ENCODE assay signal across 9 cellular contexts in the genomic region with DNA sequence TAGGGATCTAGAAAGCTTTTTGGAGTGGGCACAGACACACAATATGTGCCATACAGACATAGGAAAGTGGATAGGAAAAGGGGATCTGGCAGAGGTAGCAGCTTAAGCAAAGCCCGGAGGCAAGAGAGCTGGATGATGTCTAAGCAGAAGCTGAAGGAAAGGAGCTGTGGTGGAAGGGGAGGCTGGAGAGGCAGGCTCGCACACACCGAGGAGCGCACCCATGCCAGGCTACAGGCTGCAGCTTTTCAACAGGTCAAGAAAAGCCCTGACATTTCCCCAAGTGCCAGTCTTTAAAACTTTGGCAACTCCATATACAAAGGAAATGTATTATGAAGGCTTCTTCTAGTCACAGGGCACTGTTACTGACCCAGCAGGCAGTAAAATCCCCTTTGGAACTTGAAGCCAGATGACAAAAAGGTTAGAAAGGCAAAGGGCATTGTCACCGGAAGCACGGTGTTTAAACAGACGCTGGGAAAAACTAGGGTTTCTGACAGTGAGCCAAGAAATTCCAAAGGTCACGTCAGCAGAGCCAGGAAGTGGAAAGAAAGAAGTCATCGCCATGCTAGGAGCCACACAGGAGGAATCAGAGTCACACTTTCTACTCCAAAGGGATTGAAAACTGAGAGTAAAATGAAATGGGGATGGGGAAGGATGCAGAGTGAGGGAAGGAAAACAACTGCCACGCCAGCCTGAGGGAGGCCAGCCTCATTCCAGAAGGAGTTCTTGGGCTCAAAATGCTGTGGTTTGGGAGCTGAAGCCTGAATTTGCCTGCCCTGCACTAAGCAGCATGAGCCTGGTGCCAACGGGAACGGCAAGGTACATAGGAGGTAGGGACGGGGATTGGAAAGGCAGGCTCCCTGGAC.
DNase-seq lines count a peak whose midpoint lies in the region; ATAC-seq and TF ChIP-seq lines count a peak whose summit lies in the region.
"Had no signal": no experiment of that assay in that cellular context is flagged by ENCODE, and none has a peak within 500 bp of the region (broad histone marks: within the 10 kb centered on the region; RNA-seq: fewer than 3 reads in every experiment).

No MANE protein-coding gene starts in this region.

- TF ChIP-seq CTCF in GM23338 (conservative IDR thresholded peaks at IDR 0.05; ENCODE audit: low read depth in 2 of 2) (no peak), left ventricle myocardium inferior (IDR thresholded peaks at IDR 0.05; ENCODE audit: borderline replicate concordance) (no peak)

- H3K9ac ChIP-seq in skeletal muscle satellite cell (ENCODE audit: low read depth, low read length) = peak overlapping the region; percentile 34

- H3K4me3 Mint-ChIP-seq in GM23338 = no peak overlapping the region
- H3K4me3 Mint-ChIP-seq in activated T-helper 1 cell treated with anti-CD3 and anti-CD28 coated beads, Interleukin-12 subunit alpha, Interleukin-12 subunit beta, Interleukin-2, Interleukin-4 antibody, amounts not matched to agents 30 ng/mL and 10 ng/mL and 1 ng/mL, durations not matched to agents 14 hours and 24 hours and 36 hours = no peak overlapping the region
- H3K4me3 Mint-ChIP-seq: activated naive CD4-positive, alpha-beta T cell treated with anti-CD3 and anti-CD28 coated beads, Interleukin-2, amount 10 ng/mL, durations not matched to agents 7 days and 5 days had no signal

- H3K36me3 ChIP-seq in GM23338 (ENCODE audit: insufficient read depth) (no peaks in the 10 kb centered on the region), left ventricle myocardium inferior (no peaks in the 10 kb centered on the region), skeletal muscle satellite cell (ENCODE audit: insufficient read depth, low read length) (no peaks in the 10 kb centered on the region)

- H3F3A ChIP-seq in GM23338 (replicated peaks; ENCODE audit: low read depth) = no peaks in the 10 kb centered on the region

- H3K27me3 ChIP-seq in GM23338 (ENCODE audit: insufficient read depth) (no peaks in the 10 kb centered on the region), left ventricle myocardium inferior (ENCODE audit: low read depth) (no peaks in the 10 kb centered on the region), skeletal muscle satellite cell (ENCODE audit: control insufficient read depth, insufficient read depth, low read length) (no peaks in the 10 kb centered on the region)

- peaks cover 4% of the 10 kb centered on the region for H3K27me3 Mint-ChIP-seq in GM23338 (ENCODE audit: insufficient read depth, low read depth, poor library complexity)
- no peaks in the 10 kb centered on the region for H3K27me3 Mint-ChIP-seq in activated T-helper 1 cell treated with anti-CD3 and anti-CD28 coated beads, Interleukin-12 subunit alpha, Interleukin-12 subunit beta, Interleukin-2, Interleukin-4 antibody, amounts not matched to agents 30 ng/mL and 10 ng/mL and 1 ng/mL, durations not matched to agents 14 hours and 24 hours and 36 hours (ENCODE audit: insufficient read depth)
- H3K27me3 Mint-ChIP-seq: activated naive CD4-positive, alpha-beta T cell treated with anti-CD3 and anti-CD28 coated beads, Interleukin-2, amount 10 ng/mL, durations not matched to agents 7 days and 5 days had no signal

- no peaks in the 10 kb centered on the region for H3K9me2 ChIP-seq in GM23338 (ENCODE audit: insufficient read depth)

- no peaks in the 10 kb centered on the region for H3K9me3 Mint-ChIP-seq in GM23338
- peaks cover 4% of the 10 kb centered on the region for H3K9me3 Mint-ChIP-seq in activated T-helper 1 cell treated with anti-CD3 and anti-CD28 coated beads, Interleukin-12 subunit alpha, Interleukin-12 subunit beta, Interleukin-2, Interleukin-4 antibody, amounts not matched to agents 30 ng/mL and 10 ng/mL and 1 ng/mL, durations not matched to agents 14 hours and 24 hours and 36 hours
- H3K9me3 Mint-ChIP-seq: activated naive CD4-positive, alpha-beta T cell treated with anti-CD3 and anti-CD28 coated beads, Interleukin-2, amount 10 ng/mL, durations not matched to agents 7 days and 5 days had no signal

- DNase-seq in GM23338 (ENCODE audit: low spot score) (peak; percentile 37), SW480 (ENCODE audit: low spot score) (peak; percentile 72), left ventricle myocardium inferior (no peak), NOMO-1 treated with DMSO at 0.1 percent for 48 hours (lab: John Stamatoyannopoulos, UW; ENCODE audit: unreplicated experiment) (no peak), NOMO-1 treated with dmso at 0.1 percent for 144 hours (lab: John Stamatoyannopoulos, UW; ENCODE audit: unreplicated experiment) (no peak)
- DNase-seq in activated T-helper 1 cell treated with anti-CD3 and anti-CD28 coated beads, Interleukin-12 subunit alpha, Interleukin-12 subunit beta, Interleukin-2, Interleukin-4 antibody, amounts not matched to agents 30 ng/mL and 10 ng/mL and 1 ng/mL, durations not matched to agents 14 hours and 24 hours and 36 hours (ENCODE audit: low spot score) = no peak
- DNase-seq: activated naive CD4-positive, alpha-beta T cell treated with anti-CD3 and anti-CD28 coated beads, Interleukin-2, amount 10 ng/mL, durations not matched to agents 7 days and 5 days had no signal

- H3K36me3 Mint-ChIP-seq in GM23338 (ENCODE audit: low read depth) = no peaks in the 10 kb centered on the region
- H3K36me3 Mint-ChIP-seq in activated T-helper 1 cell treated with anti-CD3 and anti-CD28 coated beads, Interleukin-12 subunit alpha, Interleukin-12 subunit beta, Interleukin-2, Interleukin-4 antibody, amounts not matched to agents 30 ng/mL and 10 ng/mL and 1 ng/mL, durations not matched to agents 14 hours and 24 hours and 36 hours (ENCODE audit: low read depth) = no peaks in the 10 kb centered on the region
- H3K36me3 Mint-ChIP-seq: activated naive CD4-positive, alpha-beta T cell treated with anti-CD3 and anti-CD28 coated beads, Interleukin-2, amount 10 ng/mL, durations not matched to agents 7 days and 5 days had no signal

- H3K4me2 ChIP-seq in GM23338 = no peak overlapping the region
- H3K4me2 ChIP-seq in skeletal muscle satellite cell (ENCODE audit: low read length) = peak overlapping the region; percentile 54

- H3K27ac Mint-ChIP-seq in GM23338 = peak overlapping the region; percentile 16; the same call in 1 of the 2 replicates
- H3K27ac Mint-ChIP-seq in activated T-helper 1 cell treated with anti-CD3 and anti-CD28 coated beads, Interleukin-12 subunit alpha, Interleukin-12 subunit beta, Interleukin-2, Interleukin-4 antibody, amounts not matched to agents 30 ng/mL and 10 ng/mL and 1 ng/mL, durations not matched to agents 14 hours and 24 hours and 36 hours = no peak overlapping the region
- H3K27ac Mint-ChIP-seq: activated naive CD4-positive, alpha-beta T cell treated with anti-CD3 and anti-CD28 coated beads, Interleukin-2, amount 10 ng/mL, durations not matched to agents 7 days and 5 days had no signal

- H2AFZ ChIP-seq in GM23338 = peak overlapping the region; percentile 98

- H3K4me3 ChIP-seq in GM23338 (no peak overlapping the region), left ventricle myocardium inferior (peak overlapping the region; percentile 17), skeletal muscle satellite cell (ENCODE audit: low read length) (no peak overlapping the region)

- H3K4me1 ChIP-seq in GM23338 (ENCODE audit: insufficient read depth) (0 out of 2 replicates have a peak, but pooled peaks cover 11% of the 10 kb centered on the region), left ventricle myocardium inferior (peaks cover 23% of the 10 kb centered on the region), skeletal muscle satellite cell (ENCODE audit: control insufficient read depth, insufficient read depth, low read length) (peaks cover 11% of the 10 kb centered on the region)

- H3K27ac ChIP-seq in GM23338 (ENCODE audit: low read depth) = no peak overlapping the region
- H3K27ac ChIP-seq in left ventricle myocardium inferior (replicated peaks) = peak overlapping the region; percentile 73

- H3K9me3 ChIP-seq in left ventricle myocardium inferior (replicated peaks) = no peaks in the 10 kb centered on the region
- no peaks in the 10 kb centered on the region for H3K9me3 ChIP-seq in skeletal muscle satellite cell (replicated peaks; ENCODE audit: low read length)

- intact Hi-C loops in left ventricle myocardium inferior (cut with micrococcal nuclease) = no loop called here
- intact Hi-C loops in activated T-helper 1 cell treated with anti-CD3 and anti-CD28 coated beads, Interleukin-12 subunit alpha, Interleukin-12 subunit beta, Interleukin-2, Interleukin-4 antibody, amounts not matched to agents 30 ng/mL and 10 ng/mL and 1 ng/mL, durations not matched to agents 14 hours and 24 hours and 36 hours (cut with micrococcal nuclease) = no loop called here

- H3K79me2 ChIP-seq in GM23338 (replicated peaks; ENCODE audit: insufficient read depth) = no peaks in the 10 kb centered on the region

- ATAC-seq in GM23338 = peak; percentile 73
- no peak for ATAC-seq in HG02938 (IDR thresholded peaks at IDR 0.05; ENCODE audit: unreplicated experiment)

- H3K4me1 Mint-ChIP-seq in GM23338 = peaks cover 19% of the 10 kb centered on the region
- H3K4me1 Mint-ChIP-seq in activated T-helper 1 cell treated with anti-CD3 and anti-CD28 coated beads, Interleukin-12 subunit alpha, Interleukin-12 subunit beta, Interleukin-2, Interleukin-4 antibody, amounts not matched to agents 30 ng/mL and 10 ng/mL and 1 ng/mL, durations not matched to agents 14 hours and 24 hours and 36 hours (ENCODE audit: low read depth) = no peaks in the 10 kb centered on the region
- H3K4me1 Mint-ChIP-seq: activated naive CD4-positive, alpha-beta T cell treated with anti-CD3 and anti-CD28 coated beads, Interleukin-2, amount 10 ng/mL, durations not matched to agents 7 days and 5 days had no signal

- no peaks in the 10 kb centered on the region for H4K20me1 ChIP-seq in GM23338 (replicated peaks; ENCODE audit: insufficient read depth)

TF ChIP-seq in GM23338, 12 proteins besides CTCF, POLR2A, EP300 and RAD21 (continues in another document):
- TF ChIP-seq EZH2 (IDR thresholded peaks at IDR 0.05; ENCODE audit: low read depth, unreplicated experiment) (no peak), ZNF114 (CRISPR knock-in tag; IDR thresholded peaks at IDR 0.05) (no peak)

Comparison
In these comparisons a context has a peak if more than half of its experiments do, and no peak if none do; other contexts are left out.
1. DNase-seq: peak in GM23338 (single experiment) and SW480 (single experiment); none in left ventricle myocardium inferior (single experiment), NOMO-1 treated with DMSO at 0.1 percent for 48 hours (single experiment), activated T-helper 1 cell treated with anti-CD3 and anti-CD28 coated beads, Interleukin-12 subunit alpha, Interleukin-12 subunit beta, Interleukin-2, Interleukin-4 antibody, amounts not matched to agents 30 ng/mL and 10 ng/mL and 1 ng/mL, durations not matched to agents 14 hours and 24 hours and 36 hours (single experiment) and NOMO-1 treated with dmso at 0.1 percent for 144 hours (single experiment).